8 cellular contexts compared by ENCODE assay signal in the genomic region with DNA sequence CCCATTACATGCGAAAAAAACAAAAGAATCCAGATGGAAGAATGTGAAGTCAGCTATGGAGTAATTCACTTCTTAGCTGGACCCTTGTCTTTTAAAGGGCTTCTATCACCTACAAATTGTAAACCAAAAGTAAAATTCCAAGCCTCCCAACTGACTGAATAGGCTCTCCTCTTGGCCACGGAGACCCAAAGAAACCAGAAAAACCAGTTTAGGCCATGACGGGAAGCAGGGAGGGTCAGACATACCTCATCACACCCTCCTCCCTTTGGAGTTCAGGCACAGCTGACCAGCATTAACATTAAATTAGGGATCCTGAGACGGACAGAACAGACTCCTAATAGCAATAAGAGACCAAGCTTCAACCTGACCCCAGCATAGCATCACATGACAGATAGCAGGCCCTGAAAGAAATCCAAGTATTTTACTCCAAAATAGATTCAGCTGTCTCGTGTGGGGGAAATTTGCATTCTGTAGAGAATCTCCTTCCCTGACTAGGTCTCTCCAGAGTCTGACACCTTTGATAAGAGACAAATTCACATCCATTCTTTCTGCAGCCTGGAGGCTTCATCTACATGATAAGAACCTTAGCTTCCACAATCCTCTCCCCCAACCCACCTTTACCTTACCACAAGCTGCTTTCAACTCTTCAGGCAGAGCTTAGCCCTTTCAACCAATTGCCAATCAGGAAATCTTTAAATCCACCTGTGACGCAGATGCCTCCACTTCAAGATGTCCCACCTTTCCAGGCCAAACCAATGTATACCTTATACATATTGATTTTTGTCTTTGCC.
A peak's percentile ranks its signal among the peaks of the same experiment; 100 is the strongest.
DNase-seq lines count a peak whose midpoint lies in the region; ATAC-seq and TF ChIP-seq lines count a peak whose summit lies in the region.
"Had no signal": no experiment of that assay in that cellular context is flagged by ENCODE, and none has a peak within 500 bp of the region (broad histone marks: within the 10 kb centered on the region; RNA-seq: fewer than 3 reads in every experiment).

No MANE protein-coding gene starts in this region.

- H3K9me3 ChIP-seq in KOPT-K1 (ENCODE audit: insufficient read depth, low read length, poor library complexity, severe bottlenecking): no peaks in the 10 kb centered on the region
- no peaks in the 10 kb centered on the region for H3K9me3 ChIP-seq in RWPE2 (ENCODE audit: severe bottlenecking)

- H3K27ac ChIP-seq in KOPT-K1 (ENCODE audit: low read depth, low read length, poor library complexity, severe bottlenecking) (peak overlapping the region; percentile 40), RWPE2 (ENCODE audit: poor library complexity, severe bottlenecking) (peak overlapping the region; percentile 51), temporal lobe (ENCODE audit: low read depth, low read length) (peak overlapping the region; percentile 69)

- peak; percentile 87 for ATAC-seq in RWPE2 (ENCODE audit: low read depth)

- no peaks in the 10 kb centered on the region for H3K27me3 ChIP-seq in RWPE2 (ENCODE audit: insufficient read depth, poor library complexity, severe bottlenecking)

- TF ChIP-seq CTCF in RWPE2 (IDR thresholded peaks at IDR 0.05; ENCODE audit: poor library complexity, severe bottlenecking): no peak

- peaks cover 20% of the 10 kb centered on the region for H3K4me1 ChIP-seq in RWPE2 (ENCODE audit: insufficient read depth, poor library complexity, severe bottlenecking)

- DNase-seq in RWPE2 (ENCODE audit: low spot score) (no peak), islet precursor cell (peak; percentile 96), NCI-H1092 treated with DMSO at 0.1 percent for 48 hours (lab: John Stamatoyannopoulos, UW) (no peak), GM03348 (ENCODE audit: low spot score) (no peak), AG08396 (ENCODE audit: low spot score) (no peak)
- DNase-seq: stimulated activated CD8-positive, alpha-beta memory T cell treated with anti-CD3 and anti-CD28 coated beads, Interleukin-4, amount 100 ng/mL, for 48 hours had no signal

- H3K4me3 ChIP-seq in RWPE2 (ENCODE audit: severe bottlenecking): no peak overlapping the region

- H3K36me3 ChIP-seq in KOPT-K1 (ENCODE audit: insufficient read depth, low read length) (no peaks in the 10 kb centered on the region), RWPE2 (ENCODE audit: low read depth) (no peaks in the 10 kb centered on the region)
